19 cellular contexts compared by ENCODE assay signal in the genomic region with DNA sequence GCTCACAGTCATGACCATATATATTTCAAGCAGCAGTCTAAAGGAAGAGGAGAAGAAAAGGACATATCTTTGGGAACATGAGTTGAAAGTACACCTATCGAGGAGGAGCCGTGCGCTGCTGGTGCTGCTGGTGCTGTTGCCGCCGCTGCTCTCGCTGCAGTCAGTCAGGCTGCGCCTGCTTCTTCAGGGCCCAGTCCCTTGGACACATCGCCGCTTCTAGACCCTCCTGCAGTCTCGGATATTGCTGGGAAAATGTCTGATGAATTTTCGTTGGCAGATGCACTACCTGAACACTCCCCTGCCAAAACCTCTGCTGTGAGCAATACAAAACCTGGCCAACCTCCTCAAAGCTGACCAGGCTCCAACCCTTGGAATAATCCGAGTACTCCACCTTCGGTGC. TPM values are rescaled to one million over a fixed set of nuclear protein-coding genes. Genes with fewer than 3 reads are reported as not detected.
DNase-seq lines count a peak whose midpoint lies in the region; ATAC-seq, FAIRE-seq and TF ChIP-seq lines count a peak whose summit lies in the region.
"Had no signal": no experiment of that assay in that cellular context is flagged by ENCODE, and none has a peak within 500 bp of the region (broad histone marks: within the 10 kb centered on the region; RNA-seq: fewer than 3 reads in every experiment).

No MANE protein-coding gene starts in this region.

- no peak overlapping the region for H3K4me3 Mint-ChIP-seq in Calu3 (ENCODE audit: low read depth, unreplicated experiment)
- H3K4me3 Mint-ChIP-seq: B cell; CD4-positive, alpha-beta T cell; IgD-negative memory B cell had no signal

- H4K91ac ChIP-seq in neuronal stem cell (ENCODE audit: low read depth, low read length, poor library complexity) = no peak overlapping the region

- H2AFZ ChIP-seq in neuronal stem cell (ENCODE audit: low read length) = no peak overlapping the region

- H3K4me1 ChIP-seq in neuronal stem cell (ENCODE audit: control insufficient read depth in 2 of 2, insufficient read depth in 1 of 2, low read depth in 1 of 2, low read length in 2 of 2) (no peaks in the 10 kb centered on the region), aorta (ENCODE audit: control insufficient read depth in 1 of 2, insufficient read depth in 2 of 2, low read length in 2 of 2) (peaks cover 0 to 3% of the 10 kb centered on the region in 2 donors)
- H3K4me1 ChIP-seq: BLaER1 treated with 17β-estradiol and CSF1 and Interleukin-3, amounts not matched to agents 10 nM and 100 nM; HAP-1 had no signal

- H3K27me3 ChIP-seq in neuronal stem cell (ENCODE audit: control insufficient read depth in 3 of 3, insufficient read depth in 3 of 3, low read depth in 1 of 3, low read length in 3 of 3) (no peaks in the 10 kb centered on the region), aorta (ENCODE audit: control insufficient read depth in 1 of 2, insufficient read depth in 2 of 2, low read length in 1 of 2) (no peaks in the 10 kb centered on the region)
- H3K27me3 ChIP-seq: BLaER1 treated with 17β-estradiol and CSF1 and Interleukin-3, amounts not matched to agents 10 nM and 100 nM had no signal

- no peaks in the 10 kb centered on the region for H3K79me1 ChIP-seq in neuronal stem cell (ENCODE audit: low read depth, low read length)

- ATAC-seq in aorta (ENCODE audit: low FRiP score) (peak; percentile 7), GM19455 (IDR thresholded peaks at IDR 0.05; ENCODE audit: unreplicated experiment) (no peak)
- ATAC-seq: GM12878, HepG2 had no signal

- CTCF ChIA-PET in Calu3 (lab: Charles Lee) = no interaction called here

- no TSS peak for BruUV-seq in Calu3 (replicated peaks; lab: Mats Ljungman, UMichigan)

- H2BK12ac ChIP-seq in neuronal stem cell (ENCODE audit: low read length) = no peak overlapping the region

- H2AK5ac ChIP-seq in neuronal stem cell (ENCODE audit: low read depth, low read length) = no peak overlapping the region

- H3K27me3 Mint-ChIP-seq in Calu3 (ENCODE audit: unreplicated experiment) = no peaks in the 10 kb centered on the region
- H3K27me3 Mint-ChIP-seq: CD4-positive, alpha-beta T cell; IgD-negative memory B cell had no signal

- no peak overlapping the region for H4K8ac ChIP-seq in neuronal stem cell (ENCODE audit: low read depth, low read length)

- H3K9ac ChIP-seq in neuronal stem cell (ENCODE audit: low read depth, low read length, poor library complexity) = no peak overlapping the region
- H3K9ac ChIP-seq: BLaER1 treated with 17β-estradiol and CSF1 and Interleukin-3, amounts not matched to agents 10 nM and 100 nM had no signal

- H2BK120ac ChIP-seq in neuronal stem cell (ENCODE audit: low read depth, low read length) = no peak overlapping the region

- H3K4me1 Mint-ChIP-seq in Calu3 (ENCODE audit: low read depth, unreplicated experiment) = no peaks in the 10 kb centered on the region
- H3K4me1 Mint-ChIP-seq: B cell, IgD-negative memory B cell had no signal

- no peaks in the 10 kb centered on the region for H3K9me3 ChIP-seq in neuronal stem cell (replicated peaks in 1 of 2; ENCODE audit: control insufficient read depth in 2 of 2, insufficient read depth in 1 of 2, low read depth in 1 of 2, low read length in 2 of 2)
- H3K9me3 ChIP-seq in aorta (ENCODE audit: control insufficient read depth, low read length) = no peaks in the 10 kb centered on the region
- H3K9me3 ChIP-seq: BLaER1 treated with 17β-estradiol and CSF1 and Interleukin-3, amounts not matched to agents 10 nM and 100 nM; Caco-2; HAP-1 had no signal

- H3K23ac ChIP-seq in neuronal stem cell (ENCODE audit: low read depth, low read length, poor library complexity) = peak overlapping the region; percentile 65

- no peak overlapping the region for H2BK5ac ChIP-seq in neuronal stem cell (ENCODE audit: low read length)

- no peak overlapping the region for H3K4ac ChIP-seq in neuronal stem cell (ENCODE audit: low read length)

- H3K14ac ChIP-seq in neuronal stem cell (ENCODE audit: low read length) = no peak overlapping the region

- H3K18ac ChIP-seq in neuronal stem cell (ENCODE audit: low read length) = no peak overlapping the region

- no peaks in the 10 kb centered on the region for H3K36me3 ChIP-seq in neuronal stem cell (replicated peaks in 1 of 2; ENCODE audit: control insufficient read depth in 2 of 2, insufficient read depth in 2 of 2, low read length in 2 of 2)
- H3K36me3 ChIP-seq in aorta (ENCODE audit: control insufficient read depth in 1 of 2, insufficient read depth in 2 of 2, low read length in 1 of 2) = no peaks in the 10 kb centered on the region
- H3K36me3 ChIP-seq: BLaER1 treated with 17β-estradiol and CSF1 and Interleukin-3, amounts not matched to agents 10 nM and 100 nM; HAP-1 had no signal

- peak; percentile 46 for FAIRE-seq in HTR-8/SVneo (lab: Jason Lieb, UNC)
- FAIRE-seq: GM12878, HepG2 had no signal

- intact Hi-C loops in aorta (cut with DNase I) (no loop called here), Calu3 (cut with micrococcal nuclease; ENCODE audit: unreplicated experiment) (loop anchor here (10.0 kb wide), 1 partner anchor 195 kb away; no protein-coding TSS in a partner anchor)

- no peak for TF ChIP-seq CTCF in Calu3 (IDR thresholded peaks at IDR 0.05; ENCODE audit: unreplicated experiment)

- H3K4me2 ChIP-seq in neuronal stem cell (ENCODE audit: insufficient read depth, low read length, poor library complexity, severe bottlenecking) = no peak overlapping the region
- H3K4me2 ChIP-seq: BLaER1 treated with 17β-estradiol and CSF1 and Interleukin-3, amounts not matched to agents 10 nM and 100 nM had no signal

- H3K27ac Mint-ChIP-seq in Calu3 (ENCODE audit: unreplicated experiment) = no peak overlapping the region
- H3K27ac Mint-ChIP-seq: B cell; CD4-positive, alpha-beta T cell; IgD-negative memory B cell had no signal

- H3K9me3 Mint-ChIP-seq in Calu3 (ENCODE audit: low read depth, unreplicated experiment) = no peaks in the 10 kb centered on the region
- H3K9me3 Mint-ChIP-seq: CD4-positive, alpha-beta T cell had no signal

- no peak for DNase-seq in HTR-8/SVneo (ENCODE audit: insufficient read length, low spot score)
- peak; percentile 33 for DNase-seq in cerebellum (ENCODE audit: low spot score)
- no peak for DNase-seq in neuronal stem cell (ENCODE audit: low spot score)
- no peak for DNase-seq in aorta
- no peak for DNase-seq in CD1c-positive myeloid dendritic cell (ENCODE audit: extremely low spot score)
- DNase-seq in Calu3 = no peak
- DNase-seq: Caco-2; CD4-positive, alpha-beta T cell; DMS153; DMS79; GF-D8; KG1 had no signal

- no peak overlapping the region for H2BK15ac ChIP-seq in neuronal stem cell (ENCODE audit: low read length)

- H3K27ac ChIP-seq in neuronal stem cell (replicated peaks; ENCODE audit: low read length) = no peak overlapping the region
- no peak overlapping the region for H3K27ac ChIP-seq in aorta (ENCODE audit: low read depth in 1 of 2, low read length in 2 of 2)
- H3K27ac ChIP-seq: BLaER1 treated with 17β-estradiol and CSF1 and Interleukin-3, amounts not matched to agents 10 nM and 100 nM had no signal

- no peaks in the 10 kb centered on the region for H3K36me3 Mint-ChIP-seq in Calu3 (ENCODE audit: insufficient read depth, unreplicated experiment)
- H3K36me3 Mint-ChIP-seq: IgD-negative memory B cell had no signal

- no CpG with 5 or more reads among the region's 13 CpGs for WGBS in neuronal stem cell (ENCODE audit: extremely low coverage in 2 of 2, insufficient read length in 2 of 2, insufficient replicate concordance in 1 of 2), 2 donors
- WGBS in aorta, 2 donors = 65 to 67% methylated on average over 13 of the region's 13 CpGs

- H3K4me3 ChIP-seq in neuronal stem cell (ENCODE audit: low read length in 2 of 2) = no peak overlapping the region
- no peak overlapping the region for H3K4me3 ChIP-seq in aorta (ENCODE audit: low read length in 2 of 2)
- H3K4me3 ChIP-seq: BLaER1 treated with 17β-estradiol and CSF1 and Interleukin-3, amounts not matched to agents 10 nM and 100 nM; GM12878; HAP-1 had no signal

RNA-seq across cellular contexts. Expression of a gene that starts 8.2 kb away (rescaled TPM):
- total RNA-seq in cerebellum (41.6 TPM), aorta (10 to 100 TPM; 46.3 to 46.9 TPM), Calu3 (2022) (40.5 and 45.6 TPM in 2 replicates)
- 16.9 TPM for polyA plus RNA-seq in neuronal stem cell (2013, experiment 1 of 2)
- polyA plus RNA-seq in neuronal stem cell (2013, experiment 2 of 2) = 16.9 TPM
- 1 to 10 TPM; 3.5 to 7.4 TPM for polyA plus RNA-seq in aorta
